In genomic region chr2:117994729-117995128, GRCh38 we compare ENCODE assay signal across 23 cellular contexts. TPM values are rescaled to one million over a fixed set of nuclear protein-coding genes. Genes with fewer than 3 reads are reported as not detected.
DNase-seq lines count a peak whose midpoint lies in the region; ATAC-seq, FAIRE-seq and TF ChIP-seq lines count a peak whose summit lies in the region.
"Had no signal": no experiment of that assay in that cellular context is flagged by ENCODE, and none has a peak within 500 bp of the region (broad histone marks: within the 10 kb centered on the region; RNA-seq: fewer than 3 reads in every experiment).

No MANE protein-coding gene starts in this region.

- no peak for TF ChIP-seq EP300 in HepG2 (IDR thresholded peaks at IDR 0.05; ENCODE audit: low read depth in 2 of 2, low read length in 2 of 2)
- TF ChIP-seq EP300 in HepG2 (CRISPR knock-in tag; IDR thresholded peaks at IDR 0.05; ENCODE audit: borderline replicate concordance), result no peak

- TF ChIP-seq POLR2A in HepG2 (IDR thresholded peaks at IDR 0.05; ENCODE audit: insufficient read depth in 1 of 2, low read depth in 2 of 2, low read length in 2 of 2) (no peak), right lobe of liver (IDR thresholded peaks at IDR 0.05) (no peak)

- POLR2A ChIA-PET in HepG2 (lab: Yijun Ruan, JAX), result no interaction called here

- no peak overlapping the region for H2AFZ ChIP-seq in HepG2 (ENCODE audit: low read length)

- CTCF ChIA-PET in HepG2 (lab: Yijun Ruan, JAX; ENCODE audit: low intra/inter-chr PET ratio, low total read pairs), result no interaction called here

- no TSS peak for BruUV-seq in HepG2 (replicated peaks; lab: Mats Ljungman, UMichigan)

- WGBS in HepG2 (ENCODE audit: low lambda C conversion rate), result 69% methylated on average over 4 of the region's 4 CpGs
- 18% methylated on average over 2 of the region's 4 CpGs for WGBS in right lobe of liver (ENCODE audit: insufficient coverage, low coverage, low lambda C conversion rate, missing lambda C conversion rate)

- TF ChIP-seq CTCF in HepG2 (CRISPR knock-in tag; IDR thresholded peaks at IDR 0.05) (no peak), right lobe of liver (IDR thresholded peaks at IDR 0.05) (no peak)

- H3K36me3 ChIP-seq in HepG2 (replicated peaks in 1 of 2; ENCODE audit: control insufficient read depth in 1 of 2, insufficient read depth in 2 of 2, low read length in 2 of 2), result peaks cover 30 to 88% of the 10 kb centered on the region in 2 experiments
- H3K36me3 ChIP-seq in right lobe of liver, result peaks cover 7 to 42% (median 16%) of the 10 kb centered on the region in 4 donors

- H3K4me3 ChIP-seq in HepG2 (replicated peaks in 1 of 3; ENCODE audit: insufficient read depth in 1 of 3, low read depth in 2 of 3, low read length in 3 of 3), result no peak overlapping the region
- H3K4me3 ChIP-seq in right lobe of liver, result no peak overlapping the region
- H3K4me3 ChIP-seq: BLaER1 treated with 17β-estradiol and CSF1 and Interleukin-3, amounts not matched to agents 10 nM and 100 nM had no signal

- H4K20me1 ChIP-seq in HepG2 (ENCODE audit: insufficient read depth, low read length), result no peaks in the 10 kb centered on the region

- ATAC-seq in left colon, result peak; percentile 62
- peak; percentile 56 for ATAC-seq in HepG2
- ATAC-seq in right lobe of liver, result peak; percentile 79 to 97 (median 92)
- ATAC-seq in Right ventricle myocardium inferior, result no peak
- ATAC-seq: CD8-positive, alpha-beta T cell had no signal

- H3K27ac ChIP-seq in HepG2 (ENCODE audit: extremely low read length, insufficient read depth, low read length) (no peak overlapping the region), right lobe of liver (no peak overlapping the region)
- H3K27ac ChIP-seq: BLaER1 treated with 17β-estradiol and CSF1 and Interleukin-3, amounts not matched to agents 10 nM and 100 nM; C4-2B had no signal

- no peak overlapping the region for H3K9ac ChIP-seq in HepG2 (ENCODE audit: insufficient read depth, low read depth, low read length)
- H3K9ac ChIP-seq: BLaER1 treated with 17β-estradiol and CSF1 and Interleukin-3, amounts not matched to agents 10 nM and 100 nM had no signal

- H3K9me3 ChIP-seq in HepG2 (ENCODE audit: low read length), result no peaks in the 10 kb centered on the region
- H3K9me3 ChIP-seq in right lobe of liver, result no peaks in the 10 kb centered on the region
- H3K9me3 ChIP-seq: Caco-2 had no signal

- no peak overlapping the region for H3K4me2 ChIP-seq in HepG2 (ENCODE audit: low read depth, low read length)
- H3K4me2 ChIP-seq: BLaER1 treated with 17β-estradiol and CSF1 and Interleukin-3, amounts not matched to agents 10 nM and 100 nM had no signal

- H3K79me2 ChIP-seq in HepG2 (ENCODE audit: insufficient read depth, low read length), result no peaks in the 10 kb centered on the region

- DNase-seq in left colon (no peak), HepG2 (ENCODE audit: low spot score) (no peak), right lobe of liver (peak in 1 of 3 donors; percentile 56), AG20443 (ENCODE audit: low spot score) (no peak), T-helper 1 cell (no peak), SK-N-DZ (ENCODE audit: low spot score) (no peak), Right ventricle myocardium inferior (ENCODE audit: missing footprints) (no peak)
- DNase-seq: 8988T; ACHN; AML-193; Caco-2; Calu3; CD4-positive, alpha-beta T cell; CD8-positive, alpha-beta T cell; DMS79 treated with DMSO at 0.1 percent for 48 hours; GF-D8 had no signal

- intact Hi-C loops in left colon (cut with DNase I, micrococcal nuclease) (no loop called here), HepG2 (cut with micrococcal nuclease; ENCODE audit: unreplicated experiment) (no loop called here), right lobe of liver (cut with DNase I) (no loop called here), Right ventricle myocardium inferior (cut with DNase I) (no loop called here)

- H3K27me3 ChIP-seq in HepG2 (ENCODE audit: control insufficient read depth in 1 of 2, insufficient read depth in 2 of 2, low read length in 2 of 2) (no peaks in the 10 kb centered on the region), right lobe of liver (no peaks in the 10 kb centered on the region)
- H3K27me3 ChIP-seq: BLaER1 treated with 17β-estradiol and CSF1 and Interleukin-3, amounts not matched to agents 10 nM and 100 nM had no signal

- TF ChIP-seq RAD21 in HepG2 (CRISPR knock-in tag; IDR thresholded peaks at IDR 0.05), result no peak

- FAIRE-seq in HepG2 (lab: Jason Lieb, UNC), result no peak
- FAIRE-seq: A204.1, D721Med, G401.6, GM12891, GM19239 had no signal

- H3K4me1 ChIP-seq in HepG2 (ENCODE audit: insufficient read depth, low read length), result no peaks in the 10 kb centered on the region
- peaks cover 0 to 4% (median 0%) of the 10 kb centered on the region in 4 donors for H3K4me1 ChIP-seq in right lobe of liver
- H3K4me1 ChIP-seq: BLaER1 treated with 17β-estradiol and CSF1 and Interleukin-3, amounts not matched to agents 10 nM and 100 nM; Caco-2 had no signal

- in situ Hi-C loops in HepG2 (cut with HindIII; ENCODE audit: extremely low pct_ligation_motif_present, low pct_unique_long_range_greater_than_20kb), result no loop called here

TF ChIP-seq in HepG2, 621 proteins besides CTCF, POLR2A, EP300 and RAD21 (continues in another document):
- no peak for TF ChIP-seq TBX3 (IDR thresholded peaks at IDR 0.05; ENCODE audit: borderline replicate concordance)
- no peak for TF ChIP-seq GRHL1 (CRISPR knock-in tag; conservative IDR thresholded peaks at IDR 0.05)
- no peak for TF ChIP-seq AGO1 (IDR thresholded peaks at IDR 0.05; ENCODE audit: low read depth, low read length, poor library complexity, severe bottlenecking)
- no peak for TF ChIP-seq U2AF1 (optimal IDR thresholded peaks at IDR 0.05; ENCODE audit: low read depth, low read length)
- TF ChIP-seq ZNF672 (CRISPR knock-in tag; IDR thresholded peaks at IDR 0.05), result no peak
- no peak for TF ChIP-seq CSRNP1 (CRISPR knock-in tag; IDR thresholded peaks at IDR 0.05)
- no peak for TF ChIP-seq ZNF333 (CRISPR knock-in tag; IDR thresholded peaks at IDR 0.05; ENCODE audit: borderline replicate concordance)
- TF ChIP-seq ZNF589 (CRISPR knock-in tag; conservative IDR thresholded peaks at IDR 0.05), result no peak

RNA-seq across cellular contexts. Expression of gene CCDC93, which starts 19.1 kb away (rescaled TPM):
- 10 to 100 TPM; 41.7 to 44.3 TPM for total RNA-seq in left colon
- total RNA-seq in HepG2 (2016; rRNA removed; fragmentation: Illumina TruSeq; extraction: Trizol), result 28.7 and 37.2 TPM in 2 replicates
- 4.8 and 7.0 TPM in 2 replicates for total RNA-seq in HepG2 (2016; cell fraction: cytosol; rRNA removed; fragmentation: Illumina TruSeq; extraction: Trizol; ENCODE audit: low read depth)
- total RNA-seq in HepG2 (2016; cell fraction: insoluble cytoplasmic fraction; rRNA removed; fragmentation: Illumina TruSeq; extraction: Trizol), result 29.0 and 39.3 TPM in 2 replicates
- 8.2 and 11.3 TPM in 2 replicates for total RNA-seq in HepG2 (2016; cell fraction: membrane; rRNA removed; fragmentation: Illumina TruSeq; extraction: Trizol)
- total RNA-seq in HepG2 (2016; cell fraction: nucleus; rRNA removed; fragmentation: Illumina TruSeq; extraction: Trizol), result 89.0 and 99.4 TPM in 2 replicates
- 53.2 and 58.5 TPM in 2 replicates for polyA plus RNA-seq in HepG2 (2011; rRNA removed)
- 11.3 and 14.8 TPM in 2 replicates for polyA plus RNA-seq in HepG2 (2011; cell fraction: cytosol; rRNA removed)
- 273 and 279 TPM in 2 replicates for polyA plus RNA-seq in HepG2 (2011; cell fraction: nucleus; rRNA removed)
- polyA plus RNA-seq in HepG2 (2012), result 43.0 and 43.1 TPM in 2 replicates
- 1.2 and 1.5 TPM in 2 replicates for polyA plus RNA-seq in HepG2 (2016; cell fraction: cytosol; fragmentation: Illumina TruSeq; extraction: Trizol; ENCODE audit: low read depth)
- polyA plus RNA-seq in HepG2 (2016; cell fraction: insoluble cytoplasmic fraction; fragmentation: Illumina TruSeq; extraction: Trizol; ENCODE audit: low read depth), result 18.5 and 21.6 TPM in 2 replicates
- polyA plus RNA-seq in HepG2 (2016; cell fraction: membrane; fragmentation: Illumina TruSeq; extraction: Trizol; ENCODE audit: low read depth), result 2.5 and 3.4 TPM in 2 replicates
- polyA plus RNA-seq in HepG2 (2016; cell fraction: nucleus; fragmentation: Illumina TruSeq; extraction: Trizol; ENCODE audit: insufficient read depth, low read depth), result 177 and 193 TPM in 2 replicates
- 12.3 and 25.2 TPM in 2 replicates for polyA minus RNA-seq in HepG2 (2011; rRNA and poly(A)+ RNA removed; ENCODE audit: low replicate concordance)
- 11.3 and 12.0 TPM in 2 replicates for polyA minus RNA-seq in HepG2 (2011; cell fraction: cytosol; rRNA and poly(A)+ RNA removed)
- 141 and 162 TPM in 2 replicates for polyA minus RNA-seq in HepG2 (2011; cell fraction: nucleus; rRNA and poly(A)+ RNA removed)
- 10 to 100 TPM; 12.5 to 15.9 (median 14.6) TPM for total RNA-seq in right lobe of liver
- polyA plus RNA-seq in SK-N-DZ (2014; cell fraction: cytosol; rRNA removed), result 10.3 and 23.6 TPM in 2 replicates
- polyA plus RNA-seq in SK-N-DZ (2014; cell fraction: nucleus; rRNA removed), result 63.1 and 93.1 TPM in 2 replicates
- 22.2 TPM for total RNA-seq in Right ventricle myocardium inferior
